ENCODE assay signal across 10 cellular contexts in genomic region chr1:64000021-64000420, GRCh38.
DNase-seq lines count a peak whose midpoint lies in the region; ATAC-seq and TF ChIP-seq lines count a peak whose summit lies in the region.
"Had no signal": no experiment of that assay in that cellular context is flagged by ENCODE, and none has a peak within 500 bp of the region (broad histone marks: within the 10 kb centered on the region; RNA-seq: fewer than 3 reads in every experiment).

No MANE protein-coding gene starts in this region.

- POLR2A ChIA-PET in MCF 10A (lab: Yijun Ruan, JAX), result interaction anchor here (0.7 to 2.0 kb wide), 4 partner anchors 16 to 702 kb away, joined by 3 to 9 read pairs (median 3); no protein-coding TSS in a partner anchor

- H3K4me1 ChIP-seq in breast epithelium (no peaks in the 10 kb centered on the region), RWPE2 (ENCODE audit: insufficient read depth, poor library complexity, severe bottlenecking) (peaks cover 12% of the 10 kb centered on the region), thyroid gland (no peaks in the 10 kb centered on the region), spleen (no peaks in the 10 kb centered on the region)
- H3K4me1 ChIP-seq: testis had no signal

- no peaks in the 10 kb centered on the region for H3K27me3 Mint-ChIP-seq in MCF 10A (ENCODE audit: insufficient read depth, unreplicated experiment)

- H3K4me3 ChIP-seq in breast epithelium (no peak overlapping the region), RWPE2 (ENCODE audit: severe bottlenecking) (no peak overlapping the region), foreskin fibroblast (ENCODE audit: low read depth in 1 of 2, low read length in 2 of 2) (no peak overlapping the region), thyroid gland (replicated peaks in 1 of 3) (no peak overlapping the region), spleen (no peak overlapping the region)
- H3K4me3 ChIP-seq: heart right ventricle, testis had no signal

- WGBS in thyroid gland, 2 donors, result 74% methylated on average over 3 of the region's 3 CpGs
- 75 to 91% (median 87%) methylated on average over 3 of the region's 3 CpGs for WGBS in spleen, 5 donors

- no peaks in the 10 kb centered on the region for H3K36me3 Mint-ChIP-seq in MCF 10A (ENCODE audit: insufficient read depth, unreplicated experiment)

- intact Hi-C loops in MCF 10A (cut with micrococcal nuclease) (no loop called here), breast epithelium (cut with DNase I; ENCODE audit: low total_unique reads) (no loop called here), thyroid gland (cut with DNase I) (no loop called here), spleen (cut with DNase I; ENCODE audit: low total_unique reads) (no loop called here)

- H3K27ac ChIP-seq in breast epithelium (no peak overlapping the region), RWPE2 (ENCODE audit: poor library complexity, severe bottlenecking) (peak overlapping the region; percentile 21), thyroid gland (no peak overlapping the region), spleen (no peak overlapping the region)
- H3K27ac ChIP-seq: heart right ventricle, testis had no signal

- TF ChIP-seq POLR2A in breast epithelium (IDR thresholded peaks at IDR 0.05) (no peak), thyroid gland (IDR thresholded peaks at IDR 0.05) (no peak), spleen (IDR thresholded peaks at IDR 0.05) (no peak)

- TF ChIP-seq CTCF in MCF 10A (IDR thresholded peaks at IDR 0.05; ENCODE audit: unreplicated experiment), result no peak
- no peak for TF ChIP-seq CTCF in breast epithelium (IDR thresholded peaks at IDR 0.05)
- TF ChIP-seq CTCF in RWPE2 (IDR thresholded peaks at IDR 0.05; ENCODE audit: poor library complexity, severe bottlenecking), result no peak
- no peak for TF ChIP-seq CTCF in foreskin fibroblast (IDR thresholded peaks at IDR 0.05; ENCODE audit: low read depth, low read length)
- TF ChIP-seq CTCF in thyroid gland (IDR thresholded peaks at IDR 0.05), result no peak
- no peak for TF ChIP-seq CTCF in spleen (IDR thresholded peaks at IDR 0.05 in 8 of 11, conservative IDR thresholded peaks at IDR 0.05 in 3 of 11)

- H3K36me3 ChIP-seq in breast epithelium (no peaks in the 10 kb centered on the region), RWPE2 (ENCODE audit: low read depth) (no peaks in the 10 kb centered on the region), thyroid gland (no peaks in the 10 kb centered on the region), spleen (no peaks in the 10 kb centered on the region)
- H3K36me3 ChIP-seq: heart right ventricle had no signal

- H3K27me3 ChIP-seq in breast epithelium, result no peaks in the 10 kb centered on the region
- H3K27me3 ChIP-seq in RWPE2 (ENCODE audit: insufficient read depth, poor library complexity, severe bottlenecking), result no peaks in the 10 kb centered on the region
- no peaks in the 10 kb centered on the region for H3K27me3 ChIP-seq in thyroid gland
- no peaks in the 10 kb centered on the region for H3K27me3 ChIP-seq in spleen (replicated peaks in 1 of 7)
- H3K27me3 ChIP-seq: heart right ventricle, testis had no signal

- ATAC-seq in RWPE2 (ENCODE audit: low read depth), result peak; percentile 74
- no peak for ATAC-seq in GM18517 (IDR thresholded peaks at IDR 0.05; ENCODE audit: unreplicated experiment)
- ATAC-seq: heart right ventricle had no signal

- no peaks in the 10 kb centered on the region for H3K9me3 Mint-ChIP-seq in MCF 10A (ENCODE audit: unreplicated experiment)

- peak overlapping the region; percentile 10 for H3K27ac Mint-ChIP-seq in MCF 10A (ENCODE audit: low read depth, unreplicated experiment)

- no TSS peak for BruUV-seq in MCF 10A (replicated peaks; lab: Mats Ljungman, UMichigan)

- DNase-seq in MCF 10A (ENCODE audit: unreplicated experiment) (peak; percentile 66), breast epithelium (ENCODE audit: low spot score in 2 of 2) (no peak), RWPE2 (ENCODE audit: low spot score) (no peak), foreskin fibroblast (peak; percentile 67 to 84), thyroid gland (no peak), spleen (no peak), OCI-M2 (lab: John Stamatoyannopoulos, UW; ENCODE audit: unreplicated experiment) (no peak)
- DNase-seq: heart right ventricle, testis had no signal

- H3K9me3 ChIP-seq in breast epithelium (no peaks in the 10 kb centered on the region), RWPE2 (ENCODE audit: severe bottlenecking) (no peaks in the 10 kb centered on the region), thyroid gland (no peaks in the 10 kb centered on the region), spleen (no peaks in the 10 kb centered on the region)
- H3K9me3 ChIP-seq: heart right ventricle, testis had no signal

- no peak overlapping the region for H3K4me3 Mint-ChIP-seq in MCF 10A (ENCODE audit: unreplicated experiment)

- H3K4me1 Mint-ChIP-seq in MCF 10A (ENCODE audit: insufficient read depth, unreplicated experiment), result peaks cover 14% of the 10 kb centered on the region

- CTCF ChIA-PET in MCF 10A (lab: Yijun Ruan, JAX), result interaction anchor here (1.7 kb wide), 1 partner anchor 137 kb away, joined by 7 read pairs; no protein-coding TSS in a partner anchor

Comparison
In these comparisons a context has a peak if more than half of its experiments do, and no peak if none do; other contexts are left out.
1. DNase-seq: peak in MCF 10A (single experiment) and foreskin fibroblast (2 of 2); none in breast epithelium (0 of 2), RWPE2 (single experiment), thyroid gland (0 of 2), spleen (single experiment) and OCI-M2 (single experiment).